In the genomic region with DNA sequence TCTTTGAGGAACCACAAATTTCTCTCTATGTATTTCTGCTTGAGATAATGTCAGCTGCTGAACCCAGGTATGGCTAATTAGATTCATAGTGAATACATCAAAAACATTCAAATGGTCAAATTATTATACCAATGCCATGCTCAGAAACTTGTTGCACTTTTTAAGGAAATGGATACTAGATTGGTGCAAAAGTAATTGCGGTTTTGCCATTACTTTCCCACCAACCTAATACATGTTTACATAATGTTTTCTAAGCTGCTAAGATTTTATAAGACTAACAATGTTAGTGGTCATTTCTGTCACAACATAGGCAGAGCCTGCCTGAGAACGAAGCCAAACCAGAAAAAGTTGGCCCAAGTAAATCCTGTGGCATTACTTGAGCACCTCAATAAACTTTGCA, we compare ENCODE assay signal across 34 cellular contexts.
"Had no signal": no experiment of that assay in that cellular context is flagged by ENCODE, and none has a peak within 500 bp of the region (broad histone marks: within the 10 kb centered on the region; RNA-seq: fewer than 3 reads in every experiment).

No MANE protein-coding gene starts in this region.

- H3K4me3 ChIP-seq: adrenal gland, ascending aorta, body of pancreas, breast epithelium, cardiac muscle cell had no signal

- H3K9me3 ChIP-seq: adrenal gland, ascending aorta, body of pancreas, breast epithelium had no signal

- ATAC-seq: activated naive CD4-positive, alpha-beta T cell treated with anti-CD3 and anti-CD28 coated beads, Interleukin-2, amount 50 U/mL, for 72 hours; activated naive CD8-positive, alpha-beta T cell treated with anti-CD3 and anti-CD28 coated beads, Interleukin-2, amount 50 U/mL, for 24 hours; activated T-cell treated with anti-CD3 and anti-CD28 coated beads, Interleukin-2, amount 50 U/mL, for 4 hours; activated T-cell treated with anti-CD3 and anti-CD28 coated beads, Interleukin-2, amount 50 U/mL, for 72 hours; activated T-helper 17 cell treated with anti-CD3 and anti-CD28 coated beads, Interleukin-2, amount 50 U/mL, for 72 hours; body of pancreas had no signal

- H3K27ac ChIP-seq: adrenal gland, ascending aorta, body of pancreas, brain microvascular endothelial cell, breast epithelium, cardiac muscle cell had no signal

- H3K4me1 ChIP-seq: adrenal gland, ascending aorta, body of pancreas, breast epithelium had no signal

- FAIRE-seq: astrocyte, bronchial epithelial cell, colon had no signal

- H3K36me3 ChIP-seq: adrenal gland, ascending aorta, brain microvascular endothelial cell, breast epithelium, cardiac muscle cell had no signal

- H3K27me3 ChIP-seq: adrenal gland, ascending aorta, body of pancreas, brain microvascular endothelial cell, breast epithelium, cardiac muscle cell had no signal

- DNase-seq: activated effector memory CD4-positive, alpha-beta T cell treated with anti-CD3 and anti-CD28 coated beads, Interleukin-2, amount 50 U/mL, for 16 hours; activated effector memory CD4-positive, alpha-beta T cell treated with Interleukin-2 at 50 U/mL for 16 hours; activated gamma-delta T cell; activated gamma-delta T cell treated with Interleukin-2 at 50 U/mL for 16 hours; activated naive CD4-positive, alpha-beta T cell; activated naive CD4-positive, alpha-beta T cell treated with anti-CD3 and anti-CD28 coated beads for 36 hours; activated naive CD4-positive, alpha-beta T cell treated with anti-CD3 and anti-CD28 coated beads, Interleukin-2, amount 10 ng/mL, durations not matched to agents 7 days and 5 days; activated naive CD4-positive, alpha-beta T cell treated with anti-CD3 and anti-CD28 coated beads, Interleukin-2, amount 50 U/mL, for 16 hours; activated naive CD4-positive, alpha-beta T cell treated with Interleukin-2 at 50 U/mL for 16 hours; activated naive CD8-positive, alpha-beta T cell treated with anti-CD3 and anti-CD28 coated beads for 36 hours; activated naive CD8-positive, alpha-beta T cell treated with anti-CD3 and anti-CD28 coated beads, Interleukin-2, amount 10 ng/mL, durations not matched to agents 7 days and 5 days; activated naive CD8-positive, alpha-beta T cell treated with anti-CD3 and anti-CD28 coated beads, Interleukin-2, amount 50 U/mL, for 24 hours; activated T-cell treated with anti-CD3 and anti-CD28 coated beads, Interleukin-2, amount 50 U/mL, for 1 hour; activated T-cell treated with anti-CD3 and anti-CD28 coated beads, Interleukin-2, amount 50 U/mL, for 24 hours; activated T-cell treated with anti-CD3 and anti-CD28 coated beads, Interleukin-2, amount 50 U/mL, for 4 hours; activated T-cell treated with anti-CD3 and anti-CD28 coated beads, Interleukin-2, amount 50 U/mL, for 48 hours; activated T-cell treated with anti-CD3 and anti-CD28 coated beads, Interleukin-2, amount 50 U/mL, for 72 hours; adrenal gland; amniotic stem cell; amygdala; anterior cingulate cortex; aorta; body of pancreas; brain microvascular endothelial cell; caudate nucleus; central memory CD4-positive, alpha-beta T cell had no signal
